Comparison of ENCODE assay signal across 1 cellular context in genomic region chr16:1014771-1015495, GRCh38.
TF ChIP-seq lines count a peak whose summit lies in the region.

No MANE protein-coding gene starts in this region.

TF ChIP-seq in HepG2, 621 proteins besides CTCF, POLR2A, EP300 and RAD21:
- TF ChIP-seq GABPB1 (CRISPR knock-in tag; IDR thresholded peaks at IDR 0.05) = peak; percentile 43; the same call in 1 of the 2 replicates
- TF ChIP-seq CERS6 (CRISPR knock-in tag; IDR thresholded peaks at IDR 0.05) = no peak
